Comparison of ENCODE assay signal across 19 cellular contexts in the genomic region with DNA sequence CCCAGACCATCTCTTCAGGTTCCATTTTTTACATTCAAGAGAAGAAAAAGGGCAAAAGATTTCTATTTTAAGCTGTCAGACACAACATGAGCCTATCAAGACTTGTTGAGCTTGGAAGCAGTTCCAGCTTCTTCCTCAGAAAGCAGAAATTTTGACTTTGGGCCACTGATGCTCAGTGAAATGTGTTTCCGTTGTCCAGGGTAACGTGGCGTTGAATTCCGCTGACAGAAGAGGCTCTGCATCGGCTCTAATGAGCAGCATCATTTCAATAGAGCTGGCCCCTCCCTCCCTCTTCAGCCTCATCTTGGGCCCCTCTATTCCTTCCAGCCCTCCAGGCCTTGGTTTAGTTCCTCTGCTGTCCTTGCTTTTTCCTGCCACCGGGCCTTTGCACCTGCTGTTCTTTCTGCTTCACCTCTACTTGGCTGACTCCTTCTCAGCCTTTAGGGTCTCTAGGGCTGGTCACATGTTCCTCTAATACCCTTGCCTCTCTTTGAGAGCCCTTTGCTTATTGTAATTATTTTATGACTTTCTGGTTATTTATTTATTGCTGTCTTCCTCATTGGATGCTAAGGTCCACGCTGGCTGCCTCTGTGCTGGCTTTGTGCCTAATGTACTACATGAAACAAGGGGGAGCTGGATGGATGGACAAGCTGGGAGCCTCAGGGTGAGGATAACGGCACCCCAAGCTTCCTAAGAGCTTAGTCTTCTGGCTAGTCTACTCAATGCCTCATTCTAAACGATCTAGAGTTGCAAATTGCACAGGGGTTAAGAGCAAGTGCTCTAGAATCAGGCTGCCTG.
DNase-seq lines count a peak whose midpoint lies in the region; ATAC-seq and TF ChIP-seq lines count a peak whose summit lies in the region.
"Had no signal": no experiment of that assay in that cellular context is flagged by ENCODE, and none has a peak within 500 bp of the region (broad histone marks: within the 10 kb centered on the region; RNA-seq: fewer than 3 reads in every experiment).

No MANE protein-coding gene starts in this region.

- no peaks in the 10 kb centered on the region for H4K20me1 ChIP-seq in MM.1S (ENCODE audit: insufficient read depth, low read length)

- H3K4me1 ChIP-seq in MM.1S (ENCODE audit: low read length): no peaks in the 10 kb centered on the region
- peaks cover 0 to 4% (median 0%) of the 10 kb centered on the region in 4 donors for H3K4me1 ChIP-seq in tibial nerve

- no peaks in the 10 kb centered on the region for H3F3A ChIP-seq in MM.1S (ENCODE audit: insufficient read depth, low read length)

- DNase-seq in stimulated activated naive CD8-positive, alpha-beta T cell treated with anti-CD3 and anti-CD28 coated beads, Interleukin-15, amount 100 ng/mL, for 72 hours: no peak
- DNase-seq in stimulated activated naive CD8-positive, alpha-beta T cell treated with anti-CD3 and anti-CD28 coated beads, Interleukin-15, Interleukin-2, amounts not matched to agents 100 U/mL and 50 U/mL, for 24 hours: no peak
- DNase-seq in immature natural killer cell: no peak
- DNase-seq in stimulated activated naive CD4-positive, alpha-beta T cell treated with Interleukin-2 at 50 U/mL for 16 hours (lab: John Stamatoyannopoulos, UW): no peak
- no peak for DNase-seq in MM.1S
- DNase-seq in tibial nerve (ENCODE audit: low spot score in 2 of 2): no peak
- DNase-seq: activated CD4-positive, alpha-beta T cell treated with anti-CD3 and anti-CD28 coated beads, Interleukin-2, amount 50 U/mL, for 48 hours; activated T-cell treated with anti-CD3 and anti-CD28 coated beads, Interleukin-2, amount 50 U/mL, for 1 hour; Calu3; caudate nucleus; NCI-H2029 treated with DMSO at 0.1 percent for 48 hours; NCI-H510A treated with DMSO at 0.1 percent for 48 hours; stimulated activated CD4-positive, alpha-beta T cell treated with anti-CD3 and anti-CD28 coated beads, Interleukin-12 subunit alpha, Interleukin-12 subunit beta, amount 100 ng/mL, for 4 hours; stimulated activated CD8-positive, alpha-beta memory T cell treated with anti-CD3 and anti-CD28 coated beads, Interleukin-4, amount 100 ng/mL, for 48 hours; testis had no signal

- H3K9me3 ChIP-seq in MM.1S (replicated peaks; ENCODE audit: insufficient read depth, low read length) (no peaks in the 10 kb centered on the region), tibial nerve (no peaks in the 10 kb centered on the region)
- H3K9me3 ChIP-seq: testis had no signal

- no peak overlapping the region for H3K9ac ChIP-seq in MM.1S (ENCODE audit: low read length)
- H3K9ac ChIP-seq: neural progenitor cell had no signal

- H3K4me2 ChIP-seq in MM.1S (ENCODE audit: low read depth, low read length): no peak overlapping the region
- H3K4me2 ChIP-seq: neural progenitor cell had no signal

- H3K36me3 ChIP-seq in MM.1S (replicated peaks; ENCODE audit: insufficient read depth, low read length): no peaks in the 10 kb centered on the region
- H3K36me3 ChIP-seq in tibial nerve: no peaks in the 10 kb centered on the region
- H3K36me3 ChIP-seq: neural progenitor cell had no signal

- no peak overlapping the region for H3K27ac ChIP-seq in MM.1S (ENCODE audit: low read length)
- no peak overlapping the region for H3K27ac ChIP-seq in tibial nerve
- H3K27ac ChIP-seq: neural progenitor cell had no signal

- TF ChIP-seq CTCF in MM.1S (IDR thresholded peaks at IDR 0.05; ENCODE audit: low read length) (no peak), tibial nerve (IDR thresholded peaks at IDR 0.05) (no peak)

- no peak for TF ChIP-seq POLR2A in tibial nerve (IDR thresholded peaks at IDR 0.05)

- 77 to 78% methylated on average over 9 of the region's 9 CpGs for WGBS in tibial nerve, 2 donors

- H3K79me2 ChIP-seq in MM.1S (ENCODE audit: low read length): no peaks in the 10 kb centered on the region

- H3K4me3 ChIP-seq in MM.1S (ENCODE audit: low read length): no peak overlapping the region
- H3K4me3 ChIP-seq in tibial nerve: no peak overlapping the region
- H3K4me3 ChIP-seq: K562, neural progenitor cell, testis had no signal

- H3K9me3 Mint-ChIP-seq in stimulated activated naive CD8-positive, alpha-beta T cell treated with anti-CD3 and anti-CD28 coated beads, Interleukin-15, amount 100 ng/mL, for 72 hours: no peaks in the 10 kb centered on the region
- no peaks in the 10 kb centered on the region for H3K9me3 Mint-ChIP-seq in activated T-helper 17 cell treated with anti-CD3 and anti-CD28 coated beads, Interleukin-2, amount 50 U/mL, for 72 hours
- H3K9me3 Mint-ChIP-seq in immature natural killer cell: no peaks in the 10 kb centered on the region
- H3K9me3 Mint-ChIP-seq: neural progenitor cell had no signal

- H3K27ac Mint-ChIP-seq in stimulated activated naive CD8-positive, alpha-beta T cell treated with anti-CD3 and anti-CD28 coated beads, Interleukin-15, amount 100 ng/mL, for 72 hours: peak overlapping the region; percentile 64 to 66
- peak overlapping the region; percentile 9 for H3K27ac Mint-ChIP-seq in activated T-helper 17 cell treated with anti-CD3 and anti-CD28 coated beads, Interleukin-2, amount 50 U/mL, for 72 hours
- peak overlapping the region in 4 of 6 donors; percentile 44 to 73 (median 52) for H3K27ac Mint-ChIP-seq in immature natural killer cell
- H3K27ac Mint-ChIP-seq: neural progenitor cell had no signal

- no peak overlapping the region for H3K4me3 Mint-ChIP-seq in stimulated activated naive CD8-positive, alpha-beta T cell treated with anti-CD3 and anti-CD28 coated beads, Interleukin-15, amount 100 ng/mL, for 72 hours
- no peak overlapping the region for H3K4me3 Mint-ChIP-seq in activated T-helper 17 cell treated with anti-CD3 and anti-CD28 coated beads, Interleukin-2, amount 50 U/mL, for 72 hours
- H3K4me3 Mint-ChIP-seq in immature natural killer cell: no peak overlapping the region
- H3K4me3 Mint-ChIP-seq: neural progenitor cell had no signal

- H3K9me2 ChIP-seq in MM.1S (replicated peaks; ENCODE audit: insufficient read depth, low read length): no peaks in the 10 kb centered on the region

- H3K4me1 Mint-ChIP-seq in stimulated activated naive CD8-positive, alpha-beta T cell treated with anti-CD3 and anti-CD28 coated beads, Interleukin-15, amount 100 ng/mL, for 72 hours: peaks cover 14% of the 10 kb centered on the region
- peaks cover 28% of the 10 kb centered on the region for H3K4me1 Mint-ChIP-seq in activated T-helper 17 cell treated with anti-CD3 and anti-CD28 coated beads, Interleukin-2, amount 50 U/mL, for 72 hours
- peaks cover 86 to 94% of the 10 kb centered on the region in 2 donors for H3K4me1 Mint-ChIP-seq in immature natural killer cell

- H3K27me3 Mint-ChIP-seq in stimulated activated naive CD8-positive, alpha-beta T cell treated with anti-CD3 and anti-CD28 coated beads, Interleukin-15, amount 100 ng/mL, for 72 hours: no peaks in the 10 kb centered on the region
- no peaks in the 10 kb centered on the region for H3K27me3 Mint-ChIP-seq in activated T-helper 17 cell treated with anti-CD3 and anti-CD28 coated beads, Interleukin-2, amount 50 U/mL, for 72 hours
- peaks cover 0 to 11% (median 7%) of the 10 kb centered on the region in 3 donors for H3K27me3 Mint-ChIP-seq in immature natural killer cell (ENCODE audit: low read depth in 3 of 3)

- no peak for ATAC-seq in stimulated activated naive CD8-positive, alpha-beta T cell treated with anti-CD3 and anti-CD28 coated beads, Interleukin-15, amount 100 ng/mL, for 72 hours
- no peak for ATAC-seq in stimulated activated naive CD8-positive, alpha-beta T cell treated with anti-CD3 and anti-CD28 coated beads, Interleukin-15, Interleukin-2, amounts not matched to agents 100 U/mL and 50 U/mL, for 24 hours
- ATAC-seq in activated T-helper 17 cell treated with anti-CD3 and anti-CD28 coated beads, Interleukin-2, amount 50 U/mL, for 72 hours (replicated peaks): no peak
- ATAC-seq: esophagus mucosa, K562 had no signal

- no peak overlapping the region for H2AFZ ChIP-seq in MM.1S (ENCODE audit: low read length)
- H2AFZ ChIP-seq: neural progenitor cell had no signal

- H3K36me3 Mint-ChIP-seq in activated T-helper 17 cell treated with anti-CD3 and anti-CD28 coated beads, Interleukin-2, amount 50 U/mL, for 72 hours (ENCODE audit: low read depth): peaks cover 12% of the 10 kb centered on the region
- H3K36me3 Mint-ChIP-seq in immature natural killer cell: no peaks in the 10 kb centered on the region
- H3K36me3 Mint-ChIP-seq: neural progenitor cell had no signal

- no peak for TF ChIP-seq EP300 in tibial nerve (IDR thresholded peaks at IDR 0.05)

- no peaks in the 10 kb centered on the region for H3K27me3 ChIP-seq in MM.1S (replicated peaks; ENCODE audit: insufficient read depth, low read length)
- H3K27me3 ChIP-seq in tibial nerve: no peaks in the 10 kb centered on the region
- H3K27me3 ChIP-seq: neural progenitor cell, testis had no signal

Comparison
In these comparisons a context has a peak if more than half of its experiments do, and no peak if none do; other contexts are left out.
1. H3K27ac Mint-ChIP-seq: peak in every context shown above with its lines; median percentile 65 in stimulated activated naive CD8-positive, alpha-beta T cell treated with anti-CD3 and anti-CD28 coated beads, Interleukin-15, amount 100 ng/mL, for 72 hours; 52 in immature natural killer cell; 9 in activated T-helper 17 cell treated with anti-CD3 and anti-CD28 coated beads, Interleukin-2, amount 50 U/mL, for 72 hours.